Comparison of ENCODE assay signal across 7 cellular contexts in genomic region chr10:124988753-124989152, GRCh38. TPM values are rescaled to one million over a fixed set of nuclear protein-coding genes. Genes with fewer than 3 reads are reported as not detected.
DNase-seq lines count a peak whose midpoint lies in the region; ATAC-seq, FAIRE-seq and TF ChIP-seq lines count a peak whose summit lies in the region.
"Not testable (repeated sequence)": the region's sequence is repeated elsewhere in the genome, so short reads cannot be mapped to it uniquely, and the experiment has no call there.

No MANE protein-coding gene starts in this region.

- TF ChIP-seq POLR2A in esophagus muscularis mucosa (IDR thresholded peaks at IDR 0.05; ENCODE audit: low read depth): not testable (repeated sequence)

- not testable (repeated sequence) for TF ChIP-seq EP300 in esophagus muscularis mucosa (IDR thresholded peaks at IDR 0.05)

- ATAC-seq in GM19372 (IDR thresholded peaks at IDR 0.05; ENCODE audit: low read depth, unreplicated experiment): peak; percentile 82
- peak; percentile 67 for ATAC-seq in HG02885 (IDR thresholded peaks at IDR 0.05; ENCODE audit: poor library complexity, unreplicated experiment)

- H4K20me1 ChIP-seq in KMS-11 (ENCODE audit: insufficient read depth): not testable (repeated sequence)

- peak; percentile 47 for FAIRE-seq in GM18507 (lab: Jason Lieb, UNC)

- H3K4me3 ChIP-seq in KMS-11 (IDR thresholded peaks at IDR 0.05; ENCODE audit: insufficient read depth, low read depth, low read length); esophagus muscularis mucosa: not testable (repeated sequence)

- H3K36me3 Mint-ChIP-seq in activated CD4-positive, alpha-beta memory T cell treated with anti-CD3 and anti-CD28 coated beads, Interleukin-2, amount 10 ng/mL, durations not matched to agents 7 days and 5 days (ENCODE audit: low read depth): peaks cover 30% of the 10 kb centered on the region
- H3K36me3 Mint-ChIP-seq in progenitor cell of endocrine pancreas (ENCODE audit: insufficient read depth): peaks cover 40% of the 10 kb centered on the region

- H3K9me3 Mint-ChIP-seq in activated CD4-positive, alpha-beta memory T cell treated with anti-CD3 and anti-CD28 coated beads, Interleukin-2, amount 10 ng/mL, durations not matched to agents 7 days and 5 days; progenitor cell of endocrine pancreas (ENCODE audit: low read depth): not testable (repeated sequence)

- H3K27me3 Mint-ChIP-seq in activated CD4-positive, alpha-beta memory T cell treated with anti-CD3 and anti-CD28 coated beads, Interleukin-2, amount 10 ng/mL, durations not matched to agents 7 days and 5 days; progenitor cell of endocrine pancreas: not testable (repeated sequence)

- H3K4me1 ChIP-seq in KMS-11 (ENCODE audit: low read depth, poor library complexity, severe bottlenecking): peaks cover 61% of the 10 kb centered on the region
- H3K4me1 ChIP-seq in esophagus muscularis mucosa: peaks cover 12 to 16% (median 14%) of the 10 kb centered on the region in 4 donors

- H3K27ac Mint-ChIP-seq in activated CD4-positive, alpha-beta memory T cell treated with anti-CD3 and anti-CD28 coated beads, Interleukin-2, amount 10 ng/mL, durations not matched to agents 7 days and 5 days: not testable (repeated sequence)
- H3K27ac Mint-ChIP-seq in progenitor cell of endocrine pancreas: peak overlapping the region; percentile 85

- peak overlapping the region; percentile 44 for H3K27ac ChIP-seq in KMS-11
- not testable (repeated sequence) for H3K27ac ChIP-seq in esophagus muscularis mucosa (replicated peaks in 1 of 4)

- CTCF ChIA-PET in activated CD4-positive, alpha-beta memory T cell treated with anti-CD3 and anti-CD28 coated beads, Interleukin-2, amount 10 ng/mL, durations not matched to agents 7 days and 5 days (lab: Charles Lee): not testable (repeated sequence)

- H3K4me1 Mint-ChIP-seq in activated CD4-positive, alpha-beta memory T cell treated with anti-CD3 and anti-CD28 coated beads, Interleukin-2, amount 10 ng/mL, durations not matched to agents 7 days and 5 days; progenitor cell of endocrine pancreas (ENCODE audit: low read depth): not testable (repeated sequence)

- not testable (repeated sequence) for H3K9me3 ChIP-seq in esophagus muscularis mucosa

- H3K79me2 ChIP-seq in KMS-11 (ENCODE audit: insufficient read depth, low read depth): not testable (repeated sequence)

- not testable (repeated sequence) for H3K9ac ChIP-seq in KMS-11

- H3K4me2 ChIP-seq in KMS-11: peak overlapping the region; percentile 24

- H2AFZ ChIP-seq in KMS-11 (ENCODE audit: low read depth): not testable (repeated sequence)

- intact Hi-C loops in esophagus muscularis mucosa (cut with DNase I): not testable (repeated sequence)

- not testable (repeated sequence) for H3K4me3 Mint-ChIP-seq in activated CD4-positive, alpha-beta memory T cell treated with anti-CD3 and anti-CD28 coated beads, Interleukin-2, amount 10 ng/mL, durations not matched to agents 7 days and 5 days; progenitor cell of endocrine pancreas (ENCODE audit: low read depth)

- POLR2A ChIA-PET in activated CD4-positive, alpha-beta memory T cell treated with anti-CD3 and anti-CD28 coated beads, Interleukin-2, amount 10 ng/mL, durations not matched to agents 7 days and 5 days (lab: Charles Lee): not testable (repeated sequence)

- not testable (repeated sequence) for H3K27me3 ChIP-seq in KMS-11 (ENCODE audit: insufficient read depth, low read depth); esophagus muscularis mucosa

- not testable (repeated sequence) for TF ChIP-seq CTCF in KMS-11 (conservative IDR thresholded peaks at IDR 0.05; ENCODE audit: low read depth, low read length); esophagus muscularis mucosa (IDR thresholded peaks at IDR 0.05); progenitor cell of endocrine pancreas (IDR thresholded peaks at IDR 0.05; ENCODE audit: unreplicated experiment)

- DNase-seq in GM18507 (ENCODE audit: extremely low spot score, insufficient read length, low read depth); progenitor cell of endocrine pancreas (ENCODE audit: low spot score, unreplicated experiment): not testable (repeated sequence)
- peak; percentile 7 for DNase-seq in activated CD4-positive, alpha-beta memory T cell treated with anti-CD3 and anti-CD28 coated beads, Interleukin-2, amount 10 ng/mL, durations not matched to agents 7 days and 5 days
- peak; percentile 24 for DNase-seq in esophagus muscularis mucosa (ENCODE audit: extremely low spot score)

- not testable (repeated sequence) for H3K36me3 ChIP-seq in KMS-11 (ENCODE audit: insufficient read depth)
- H3K36me3 ChIP-seq in esophagus muscularis mucosa: peaks cover 55 to 97% (median 82%) of the 10 kb centered on the region in 4 donors

- WGBS in esophagus muscularis mucosa: 92% methylated on average over 4 of the region's 4 CpGs

RNA-seq across cellular contexts. Expression of gene ZRANB1, which starts 46.8 kb away (rescaled TPM):
- 10 to 100 TPM; 11.2 to 12.3 TPM for total RNA-seq in activated CD4-positive, alpha-beta memory T cell treated with anti-CD3 and anti-CD28 coated beads, Interleukin-2, amount 10 ng/mL, durations not matched to agents 7 days and 5 days
- total RNA-seq in esophagus muscularis mucosa (10 to 100 TPM; 30.7 to 42.9 (median 34.8) TPM), progenitor cell of endocrine pancreas (27.5 and 31.1 TPM in 2 replicates)
